In the genomic region with DNA sequence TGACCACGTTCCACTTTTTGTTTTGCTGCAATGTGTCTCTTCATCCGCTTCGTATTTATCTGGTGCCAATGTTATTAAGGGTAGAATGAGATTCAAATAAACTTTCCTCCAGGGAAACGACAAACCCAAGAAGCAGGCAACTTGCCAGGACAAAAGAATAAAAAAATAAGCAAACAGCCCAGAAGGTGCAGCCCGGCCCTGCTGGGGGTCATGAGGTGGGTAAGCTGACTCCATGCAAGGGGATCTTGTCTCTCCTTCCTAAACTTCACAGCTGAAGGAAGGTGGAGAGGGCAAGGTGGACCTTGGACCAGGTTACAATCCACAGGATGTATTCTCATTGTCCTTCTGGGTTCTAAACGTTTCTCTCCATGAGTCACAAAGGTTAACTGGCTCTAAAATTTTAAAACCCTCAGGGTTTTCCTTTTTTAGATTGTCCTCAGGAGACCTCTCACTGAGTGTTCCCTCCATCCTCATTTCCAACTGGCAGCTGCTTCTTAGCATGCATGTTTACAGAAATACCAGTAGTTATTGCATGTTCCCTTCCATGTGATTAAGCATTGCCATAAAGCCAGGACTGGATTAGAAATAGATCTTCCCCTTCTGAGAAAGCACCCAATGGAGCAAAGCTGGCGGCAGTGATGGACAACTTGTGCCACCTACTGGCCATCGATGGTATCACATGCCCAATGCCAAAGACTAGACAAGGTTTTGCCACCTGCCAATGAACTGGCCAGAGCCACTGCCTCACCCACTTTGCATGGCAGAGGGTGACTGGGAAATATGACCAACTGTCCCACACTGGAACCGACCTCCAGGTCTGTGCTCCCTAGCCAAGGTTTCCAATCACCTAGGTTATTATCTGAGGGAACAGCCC, we compare ENCODE assay signal across 8 cellular contexts.
A peak's percentile ranks its signal among the peaks of the same experiment; 100 is the strongest.
DNase-seq lines count a peak whose midpoint lies in the region; ATAC-seq and TF ChIP-seq lines count a peak whose summit lies in the region.
"Not testable (repeated sequence)": the region's sequence is repeated elsewhere in the genome, so short reads cannot be mapped to it uniquely, and the experiment has no call there.

No MANE protein-coding gene starts in this region.

- H3K79me2 ChIP-seq in OCI-LY7 (ENCODE audit: insufficient read depth, low read depth, low read length); smooth muscle cell (ENCODE audit: low read depth): not testable (repeated sequence)

- POLR2A ChIA-PET in OCI-LY7 (lab: Charles Lee): not testable (repeated sequence)

- intact Hi-C loops in OCI-LY7 (cut with micrococcal nuclease; ENCODE audit: unreplicated experiment); esophagus muscularis mucosa (cut with DNase I): not testable (repeated sequence)

- not testable (repeated sequence) for TF ChIP-seq POLR2A in esophagus muscularis mucosa (IDR thresholded peaks at IDR 0.05; ENCODE audit: low read depth)

- not testable (repeated sequence) for BruUV-seq in OCI-LY7 (replicated peaks; lab: Mats Ljungman, UMichigan)

- DNase-seq in HT1080 (ENCODE audit: low read depth): peak; percentile 65
- DNase-seq in OCI-LY7 (ENCODE audit: low spot score); activated naive CD4-positive, alpha-beta T cell treated with anti-CD3 and anti-CD28 coated beads, Interleukin-2, amount 50 U/mL, for 72 hours (ENCODE audit: low spot score in 2 of 2); smooth muscle cell (lab: John Stamatoyannopoulos, UW; ENCODE audit: unreplicated experiment): not testable (repeated sequence)
- DNase-seq in esophagus muscularis mucosa (ENCODE audit: extremely low spot score): peak; percentile 26

- not testable (repeated sequence) for H3K9ac ChIP-seq in liver (ENCODE audit: low read depth in 1 of 2, low read length in 2 of 2); smooth muscle cell (ENCODE audit: low read depth)

- not testable (repeated sequence) for H3K4me2 ChIP-seq in OCI-LY7 (ENCODE audit: low read length); smooth muscle cell

- not testable (repeated sequence) for H3K27me3 ChIP-seq in esophagus muscularis mucosa; liver (ENCODE audit: control insufficient read depth in 4 of 4, insufficient read depth in 4 of 4, low read length in 3 of 4); smooth muscle cell (ENCODE audit: low read depth)

- TF ChIP-seq CTCF in C4-2B (conservative IDR thresholded peaks at IDR 0.05) (peak; percentile 25), OCI-LY7 (conservative IDR thresholded peaks at IDR 0.05; ENCODE audit: low read length) (peak; percentile 71), esophagus muscularis mucosa (IDR thresholded peaks at IDR 0.05) (peak; percentile 6 to 67 (median 60)), liver (IDR thresholded peaks at IDR 0.05; ENCODE audit: low read depth, low read length, missing input control) (peak; percentile 30), smooth muscle cell (IDR thresholded peaks at IDR 0.05; ENCODE audit: borderline replicate concordance, insufficient read depth, poor library complexity, severe bottlenecking) (peak; percentile 34)

- H2AFZ ChIP-seq in OCI-LY7 (ENCODE audit: low read length); smooth muscle cell (ENCODE audit: low read depth): not testable (repeated sequence)

- H3K36me3 Mint-ChIP-seq in activated naive CD4-positive, alpha-beta T cell treated with anti-CD3 and anti-CD28 coated beads, Interleukin-2, amount 50 U/mL, for 72 hours: not testable (repeated sequence)

- H3K9me3 Mint-ChIP-seq in activated naive CD4-positive, alpha-beta T cell treated with anti-CD3 and anti-CD28 coated beads, Interleukin-2, amount 50 U/mL, for 72 hours: not testable (repeated sequence)

- H3K27ac Mint-ChIP-seq in activated naive CD4-positive, alpha-beta T cell treated with anti-CD3 and anti-CD28 coated beads, Interleukin-2, amount 50 U/mL, for 72 hours: not testable (repeated sequence)

- not testable (repeated sequence) for H3K36me3 ChIP-seq in OCI-LY7 (ENCODE audit: insufficient read depth, low read length); esophagus muscularis mucosa; liver (ENCODE audit: control insufficient read depth in 4 of 4, insufficient read depth in 3 of 4, low read depth in 1 of 4, low read length in 3 of 4); smooth muscle cell (ENCODE audit: low read depth)

- H3K9me3 ChIP-seq in OCI-LY7 (ENCODE audit: low read length); esophagus muscularis mucosa; liver (ENCODE audit: control insufficient read depth in 4 of 4, low read length in 3 of 4); smooth muscle cell (replicated peaks; ENCODE audit: low read depth): not testable (repeated sequence)

- H3K4me3 ChIP-seq in OCI-LY7 (ENCODE audit: low read depth, low read length, poor library complexity, severe bottlenecking); esophagus muscularis mucosa; liver (ENCODE audit: low read depth in 1 of 3, low read length in 3 of 3); smooth muscle cell: not testable (repeated sequence)

- not testable (repeated sequence) for TF ChIP-seq EP300 in esophagus muscularis mucosa (IDR thresholded peaks at IDR 0.05)

- not testable (repeated sequence) for H3K9me2 ChIP-seq in OCI-LY7 (ENCODE audit: insufficient read depth, low read length)

- H3K4me1 ChIP-seq in OCI-LY7 (ENCODE audit: insufficient read depth, low read length, poor library complexity, severe bottlenecking); liver (ENCODE audit: control insufficient read depth in 4 of 4, insufficient read depth in 4 of 4, low read length in 3 of 4); smooth muscle cell (ENCODE audit: low read depth): not testable (repeated sequence)
- peaks cover 0 to 12% (median 10%) of the 10 kb centered on the region in 4 donors for H3K4me1 ChIP-seq in esophagus muscularis mucosa

- CTCF ChIA-PET in OCI-LY7 (lab: Charles Lee; ENCODE audit: unreplicated experiment): not testable (repeated sequence)

- ATAC-seq in GM18909 (IDR thresholded peaks at IDR 0.05; ENCODE audit: poor library complexity, unreplicated experiment): peak; percentile 59
- ATAC-seq in activated naive CD4-positive, alpha-beta T cell treated with anti-CD3 and anti-CD28 coated beads, Interleukin-2, amount 50 U/mL, for 72 hours: peak; percentile 81 to 86

- not testable (repeated sequence) for H3K27ac ChIP-seq in C4-2B; OCI-LY7 (ENCODE audit: low read depth, low read length, poor library complexity, severe bottlenecking); liver (ENCODE audit: low read depth in 1 of 2, low read length in 2 of 2); smooth muscle cell (ENCODE audit: low read depth)
- H3K27ac ChIP-seq in esophagus muscularis mucosa (replicated peaks in 1 of 4): peak overlapping the region in 2 of 4 donors; percentile 6 to 36

- WGBS in esophagus muscularis mucosa: 32% methylated on average over 6 of the region's 9 CpGs
- WGBS in liver: 18% methylated on average over 7 of the region's 9 CpGs
- WGBS in smooth muscle cell (ENCODE audit: low lambda C conversion rate): 56% methylated on average over 7 of the region's 9 CpGs

- H3F3A ChIP-seq in smooth muscle cell (ENCODE audit: low read depth): not testable (repeated sequence)

- H4K20me1 ChIP-seq in OCI-LY7 (ENCODE audit: insufficient read depth, low read length); smooth muscle cell (ENCODE audit: low read depth): not testable (repeated sequence)

- peak; percentile 71 to 73 for TF ChIP-seq RAD21 in liver (IDR thresholded peaks at IDR 0.05)

TF ChIP-seq in liver, 16 proteins besides CTCF, POLR2A, EP300 and RAD21:
- TF ChIP-seq RXRA (IDR thresholded peaks at IDR 0.05): peak; percentile 5 to 32
TF ChIP-seq in liver: peak in this region for 1; not testable (repeated sequence) for 15.
